ENCODE assay signal across 8 cellular contexts in genomic region chr17:44503080-44503842, GRCh38.
DNase-seq lines count a peak whose midpoint lies in the region; ATAC-seq and TF ChIP-seq lines count a peak whose summit lies in the region.

Gene GPATCH8, minus strand, starts transcription at chr17:44503406. Its CDS starts 36 bp downstream, at chr17:44503370.

- ATAC-seq in GM19035 (IDR thresholded peaks at IDR 0.05; ENCODE audit: unreplicated experiment): peak; percentile 87
- ATAC-seq in HG03342 (IDR thresholded peaks at IDR 0.05; ENCODE audit: unreplicated experiment): peak; percentile 89

- no peak for TF ChIP-seq CTCF in AG09319 (IDR thresholded peaks at IDR 0.05; ENCODE audit: low read depth, low read length)

- DNase-seq in AG09319 (ENCODE audit: extremely low read depth, low read depth) (peak; percentile 91), NCI-H446 (lab: John Stamatoyannopoulos, UW) (peak; percentile 74 to 94), islet precursor cell (peak; percentile 100)
- peak; percentile 86 for DNase-seq in activated CD4-positive, CD25-positive, alpha-beta regulatory T cell treated with anti-CD3 and anti-CD28 coated beads, Interleukin-2, amount 50 U/mL, for 16 hours (ENCODE audit: low read depth, low spot score)
- peak; percentile 93 for DNase-seq in central memory CD4-positive, alpha-beta T cell
- peak; percentile 91 for DNase-seq in stimulated activated CD4-positive, alpha-beta T cell treated with anti-CD3 and anti-CD28 coated beads, Interleukin-12 subunit alpha, Interleukin-12 subunit beta, amount 100 ng/mL, for 4 hours

Comparison
In these comparisons a context has a peak if more than half of its experiments do, and no peak if none do; other contexts are left out.
1. Peak in every context shown above with its lines: DNase-seq and ATAC-seq.